ENCODE assay signal across 1 cellular context in the genomic region with DNA sequence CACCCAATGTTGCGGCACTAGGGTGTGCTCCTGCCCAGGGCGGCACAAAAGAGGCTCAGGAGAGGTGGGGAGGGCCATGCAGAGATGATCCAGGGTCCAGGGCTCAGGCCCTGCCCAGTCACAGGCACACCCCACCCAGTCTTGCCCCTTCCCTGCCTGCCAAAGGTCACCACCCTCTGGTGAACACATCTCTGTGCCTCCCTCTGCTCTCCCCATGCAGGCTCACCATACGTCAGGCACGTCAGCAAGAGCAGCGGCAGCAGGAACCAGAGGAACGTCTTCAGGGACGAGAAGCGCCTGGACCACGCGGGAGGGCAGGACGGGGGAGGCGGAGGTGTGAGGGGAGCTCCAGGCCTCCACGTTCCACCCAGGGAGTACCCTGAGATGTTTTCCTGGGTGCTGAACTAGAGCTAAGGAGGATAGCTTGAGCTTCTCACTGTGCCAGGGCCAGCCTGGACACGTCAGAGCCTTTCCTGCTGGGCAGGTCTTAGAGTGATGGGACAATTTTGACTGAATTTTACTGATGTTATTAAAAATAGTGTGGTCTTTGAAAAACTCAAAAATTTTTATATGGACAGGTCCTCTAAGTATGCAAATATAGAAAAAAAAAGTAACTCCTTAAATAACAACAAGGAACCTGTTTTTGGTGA.
TF ChIP-seq lines count a peak whose summit lies in the region.

No MANE protein-coding gene starts in this region.

TF ChIP-seq in H1, 55 proteins besides CTCF, POLR2A, EP300 and RAD21:
- TF ChIP-seq SP2 (IDR thresholded peaks at IDR 0.05; ENCODE audit: low read length) = no peak
- TF ChIP-seq JUN (IDR thresholded peaks at IDR 0.05; ENCODE audit: low read depth, low read length) = no peak
